25 cellular contexts compared by ENCODE assay signal in the genomic region with DNA sequence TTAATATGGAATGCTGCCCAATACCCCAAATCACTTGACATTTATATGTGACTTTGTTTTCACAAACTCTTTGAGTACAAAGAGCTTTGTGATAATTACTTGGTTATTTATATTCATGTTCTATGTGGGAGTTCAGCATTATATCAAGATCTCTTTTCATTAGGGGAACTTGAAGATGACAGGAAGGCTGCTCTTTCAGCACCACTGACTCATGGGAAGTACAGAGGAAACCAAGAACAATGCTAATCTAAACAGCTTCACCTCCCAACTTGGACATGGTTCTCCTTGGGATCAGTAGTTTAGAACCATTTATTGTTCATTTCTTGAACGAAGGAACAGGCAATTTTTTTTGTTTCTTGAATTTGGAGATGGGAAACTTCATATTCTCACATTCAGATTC.
"Had no signal": no experiment of that assay in that cellular context is flagged by ENCODE, and none has a peak within 500 bp of the region (broad histone marks: within the 10 kb centered on the region; RNA-seq: fewer than 3 reads in every experiment).

No MANE protein-coding gene starts in this region.

- DNase-seq: activated B cell treated with CpG ODN at 0.5 μM for 24 hours; activated CD8-positive, alpha-beta memory T cell treated with anti-CD3 and anti-CD28 coated beads, Interleukin-2, amount 10 ng/mL, durations not matched to agents 7 days and 5 days; activated CD8-positive, alpha-beta T cell treated with anti-CD3 and anti-CD28 coated beads, Interleukin-2, amount 10 ng/mL, durations not matched to agents 7 days and 5 days; activated naive CD4-positive, alpha-beta T cell treated with Interleukin-2 at 50 U/mL for 16 hours; activated T-cell treated with anti-CD3 and anti-CD28 coated beads, Interleukin-2, amount 50 U/mL, for 72 hours; anterior cingulate cortex; body of pancreas; foreskin fibroblast; heart right ventricle; left lung; lower lobe of right lung; nucleus accumbens; pancreas; retina; stimulated activated CD4-positive, alpha-beta T cell treated with anti-CD3 and anti-CD28 coated beads, Interleukin-1b, Interleukin-23, amount 100 ng/mL, for 48 hours; stimulated activated CD4-positive, alpha-beta T cell treated with anti-CD3 and anti-CD28 coated beads, Interleukin-4, amount 100 ng/mL, for 4 hours; stimulated activated CD8-positive, alpha-beta memory T cell treated with anti-CD3 and anti-CD28 coated beads, Interleukin-4, amount 100 ng/mL, for 48 hours; stimulated activated naive CD8-positive, alpha-beta T cell treated with anti-CD3 and anti-CD28 coated beads, Interleukin-15, amount 100 ng/mL, for 72 hours; substantia nigra; uterus had no signal

- H3K9me3 ChIP-seq: body of pancreas, heart right ventricle, left lung, lower lobe of right lung, pancreas, prostate gland, uterus had no signal

- H3K4me3 ChIP-seq: body of pancreas, coronary artery, heart right ventricle, left lung, lower lobe of right lung, pancreas, prostate gland, smooth muscle cell, uterus had no signal

- H3K27me3 ChIP-seq: body of pancreas, heart right ventricle, left lung, pancreas, uterus had no signal

- H3K27ac ChIP-seq: body of pancreas, coronary artery, heart right ventricle, left lung, lower lobe of right lung, pancreas, prostate gland, uterus had no signal

- ATAC-seq: activated CD8-positive, alpha-beta memory T cell treated with anti-CD3 and anti-CD28 coated beads, Interleukin-2, amount 10 ng/mL, durations not matched to agents 7 days and 5 days; activated CD8-positive, alpha-beta T cell treated with anti-CD3 and anti-CD28 coated beads, Interleukin-2, amount 10 ng/mL, durations not matched to agents 7 days and 5 days; activated T-cell treated with anti-CD3 and anti-CD28 coated beads, Interleukin-2, amount 50 U/mL, for 72 hours; body of pancreas; esophagus mucosa; heart right ventricle; left lung; lower lobe of right lung; pancreas; stimulated activated memory B cell treated with anti-CD40 and anti-IgM and Interleukin-4, amounts not matched to agents 10 μg/mL and 1 μg/mL and 100 μg/mL, for 72 hours; stimulated activated naive CD8-positive, alpha-beta T cell treated with anti-CD3 and anti-CD28 coated beads, Interleukin-15, amount 100 ng/mL, for 72 hours had no signal

- H3K36me3 ChIP-seq: heart right ventricle, left lung, lower lobe of right lung, pancreas, prostate gland, uterus had no signal

- H3K4me1 ChIP-seq: body of pancreas, heart right ventricle, left lung, lower lobe of right lung, pancreas, prostate gland, uterus had no signal
